In genomic region chr2:207239222-207239674, GRCh38 we compare ENCODE assay signal across 8 cellular contexts.
A peak's percentile ranks its signal among the peaks of the same experiment; 100 is the strongest.
DNase-seq lines count a peak whose midpoint lies in the region; ATAC-seq and TF ChIP-seq lines count a peak whose summit lies in the region.

No MANE protein-coding gene starts in this region.

- H3K9me3 ChIP-seq in BLaER1 (no peaks in the 10 kb centered on the region), RWPE2 (ENCODE audit: severe bottlenecking) (no peaks in the 10 kb centered on the region), duodenal mucosa (ENCODE audit: control insufficient read depth in 1 of 2, low read length in 2 of 2) (no peaks in the 10 kb centered on the region), osteoblast (ENCODE audit: low read depth, low read length) (no peaks in the 10 kb centered on the region)

- DNase-seq in RWPE2 (ENCODE audit: low spot score) (peak; percentile 94), osteoblast (ENCODE audit: insufficient read length, low spot score, missing footprints) (peak; percentile 90), hippocampal formation (lab: John Stamatoyannopoulos, UW) (no peak), cortex of kidney (lab: John Stamatoyannopoulos, UW) (no peak)

- H3K4me2 ChIP-seq in BLaER1: peak overlapping the region; percentile 15
- peak overlapping the region; percentile 64 for H3K4me2 ChIP-seq in osteoblast (ENCODE audit: insufficient read depth, low read length)

- H4K20me1 ChIP-seq in BLaER1 (no peaks in the 10 kb centered on the region), osteoblast (ENCODE audit: insufficient read depth, low read length) (no peaks in the 10 kb centered on the region)

- no peaks in the 10 kb centered on the region for H3K27me3 ChIP-seq in BLaER1
- H3K27me3 ChIP-seq in RWPE2 (ENCODE audit: insufficient read depth, poor library complexity, severe bottlenecking): no peaks in the 10 kb centered on the region
- no peaks in the 10 kb centered on the region for H3K27me3 ChIP-seq in duodenal mucosa (ENCODE audit: control insufficient read depth in 1 of 2, insufficient read depth in 2 of 2, low read length in 2 of 2)
- no peaks in the 10 kb centered on the region for H3K27me3 ChIP-seq in osteoblast (ENCODE audit: insufficient read depth, low read length)

- H3K4me3 ChIP-seq in BLaER1 (no peak overlapping the region), RWPE2 (ENCODE audit: severe bottlenecking) (peak overlapping the region; percentile 38), duodenal mucosa (ENCODE audit: low read depth in 1 of 2, low read length in 2 of 2) (no peak overlapping the region), osteoblast (ENCODE audit: insufficient read depth, low read length) (no peak overlapping the region)

- H3K4me1 ChIP-seq in BLaER1: 0 out of 2 replicates have a peak, but pooled peaks cover 6% of the 10 kb centered on the region
- H3K4me1 ChIP-seq in RWPE2 (ENCODE audit: insufficient read depth, poor library complexity, severe bottlenecking): peaks cover 39% of the 10 kb centered on the region
- H3K4me1 ChIP-seq in duodenal mucosa (ENCODE audit: control insufficient read depth in 1 of 2, insufficient read depth in 2 of 2, low read length in 2 of 2): peaks cover 5 to 9% of the 10 kb centered on the region in 2 donors
- peaks cover 35% of the 10 kb centered on the region for H3K4me1 ChIP-seq in osteoblast (ENCODE audit: insufficient read depth, low read length)

- no peaks in the 10 kb centered on the region for H3K36me3 ChIP-seq in BLaER1
- H3K36me3 ChIP-seq in RWPE2 (ENCODE audit: low read depth): peaks cover 28% of the 10 kb centered on the region
- no peaks in the 10 kb centered on the region for H3K36me3 ChIP-seq in duodenal mucosa (ENCODE audit: control insufficient read depth in 1 of 2, insufficient read depth in 2 of 2, low read length in 2 of 2)
- H3K36me3 ChIP-seq in osteoblast (ENCODE audit: insufficient read depth, low read length): no peaks in the 10 kb centered on the region

- no peak overlapping the region for H2AFZ ChIP-seq in osteoblast (ENCODE audit: low read length)

- TF ChIP-seq CTCF in RWPE2 (IDR thresholded peaks at IDR 0.05; ENCODE audit: poor library complexity, severe bottlenecking): no peak
- no peak for TF ChIP-seq CTCF in osteoblast (IDR thresholded peaks at IDR 0.05; ENCODE audit: extremely low read depth, low read depth, low read length)

- ATAC-seq in RWPE2 (ENCODE audit: low read depth) (peak; percentile 92), GM19463 (IDR thresholded peaks at IDR 0.05; ENCODE audit: unreplicated experiment) (no peak), HG03571 (IDR thresholded peaks at IDR 0.05; ENCODE audit: unreplicated experiment) (no peak)

- H3K79me2 ChIP-seq in osteoblast (ENCODE audit: insufficient read depth, low read length): no peaks in the 10 kb centered on the region

- H3K27ac ChIP-seq in BLaER1 (no peak overlapping the region), RWPE2 (ENCODE audit: poor library complexity, severe bottlenecking) (peak overlapping the region; percentile 100), duodenal mucosa (ENCODE audit: low read depth, low read length) (peak overlapping the region; percentile 24), osteoblast (ENCODE audit: low read depth, low read length) (peak overlapping the region; percentile 94)

- H3K9ac ChIP-seq in BLaER1 (no peak overlapping the region), duodenal mucosa (ENCODE audit: low read depth in 1 of 2, low read length in 2 of 2) (no peak overlapping the region)

Comparison
In these comparisons a context has a peak if more than half of its experiments do, and no peak if none do; other contexts are left out.
1. DNase-seq: peak in RWPE2 (single experiment) and osteoblast (single experiment); none in hippocampal formation (0 of 2) and cortex of kidney (single experiment).